13 cellular contexts compared by ENCODE assay signal in the genomic region with DNA sequence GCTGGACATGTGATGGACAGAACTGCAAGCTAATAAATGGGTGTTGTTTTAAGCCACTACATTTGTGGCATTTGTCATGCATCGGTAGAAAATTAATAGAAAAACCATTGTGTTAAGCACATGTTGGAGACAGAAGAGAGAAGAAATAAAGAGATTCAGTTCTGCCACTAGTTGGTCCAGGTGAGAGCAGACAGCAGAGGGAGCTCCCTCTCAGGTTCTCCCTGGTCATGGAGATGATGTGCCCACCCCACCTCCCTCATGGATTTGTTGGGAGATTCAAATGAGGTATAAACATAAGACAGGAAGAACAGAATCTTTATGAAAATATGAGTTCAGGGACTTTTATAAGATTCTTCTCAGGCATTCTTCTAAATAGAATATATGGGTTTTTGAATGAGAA. TPM values are rescaled to one million over a fixed set of nuclear protein-coding genes. Genes with fewer than 3 reads are reported as not detected.
DNase-seq lines count a peak whose midpoint lies in the region; ATAC-seq and TF ChIP-seq lines count a peak whose summit lies in the region.
"Had no signal": no experiment of that assay in that cellular context is flagged by ENCODE, and none has a peak within 500 bp of the region (broad histone marks: within the 10 kb centered on the region; RNA-seq: fewer than 3 reads in every experiment).

No MANE protein-coding gene starts in this region.

- H3K9me3 ChIP-seq in Panc1 (ENCODE audit: control insufficient read depth, insufficient read depth, low read depth, low read length), result no peaks in the 10 kb centered on the region
- peaks cover 0 to 14% (median 3%) of the 10 kb centered on the region in 12 donors for H3K9me3 ChIP-seq in heart left ventricle
- H3K9me3 ChIP-seq in neuronal stem cell (replicated peaks in 1 of 2; ENCODE audit: control insufficient read depth in 2 of 2, insufficient read depth in 1 of 2, low read depth in 1 of 2, low read length in 2 of 2), result peaks cover 0 to 2% of the 10 kb centered on the region in 2 donors

- H3K9ac ChIP-seq in neuronal stem cell (ENCODE audit: low read depth, low read length, poor library complexity), result no peak overlapping the region

- peaks cover 2% of the 10 kb centered on the region for H3K9me3 Mint-ChIP-seq in GM23338
- H3K9me3 Mint-ChIP-seq: memory B cell had no signal

- no peak overlapping the region for H3K4ac ChIP-seq in neuronal stem cell (ENCODE audit: low read length)

- 0 out of 2 replicates have a peak, but pooled peaks cover 3% of the 10 kb centered on the region for H3F3A ChIP-seq in GM23338 (replicated peaks; ENCODE audit: low read depth)

- no peak overlapping the region for H3K27ac ChIP-seq in GM23338 (ENCODE audit: low read depth)
- no peak overlapping the region for H3K27ac ChIP-seq in Panc1 (ENCODE audit: low read length)
- H3K27ac ChIP-seq in heart left ventricle, result no peak overlapping the region
- no peak overlapping the region for H3K27ac ChIP-seq in neuronal stem cell (replicated peaks; ENCODE audit: low read length)

- H3K36me3 ChIP-seq in GM23338 (ENCODE audit: insufficient read depth) (no peaks in the 10 kb centered on the region), Panc1 (ENCODE audit: control insufficient read depth, insufficient read depth, low read length) (no peaks in the 10 kb centered on the region), heart left ventricle (no peaks in the 10 kb centered on the region), neuronal stem cell (replicated peaks in 1 of 2; ENCODE audit: control insufficient read depth in 2 of 2, insufficient read depth in 2 of 2, low read length in 2 of 2) (no peaks in the 10 kb centered on the region)

- H2BK120ac ChIP-seq in neuronal stem cell (ENCODE audit: low read depth, low read length), result no peak overlapping the region

- no TSS peak for BruUV-seq in Panc1 (replicated peaks; lab: Mats Ljungman, UMichigan)

- POLR2A ChIA-PET in Panc1 (lab: Charles Lee), result interaction anchor here (0.6 kb wide), 1 partner anchor 308 kb away, joined by 3 read pairs; no protein-coding TSS in a partner anchor

- no peak overlapping the region for H3K23ac ChIP-seq in neuronal stem cell (ENCODE audit: low read depth, low read length, poor library complexity)

- DNase-seq in COLO668 (lab: John Stamatoyannopoulos, UW; ENCODE audit: unreplicated experiment) (peak; percentile 10), GM23338 (ENCODE audit: low spot score) (peak; percentile 73), Panc1 (ENCODE audit: low read depth, low spot score) (no peak), glomerular visceral epithelial cell (ENCODE audit: extremely low spot score) (peak; percentile 45), heart left ventricle (no peak), neuronal stem cell (ENCODE audit: low spot score) (no peak), NCI-H2227 treated with DMSO at 0.1 percent for 48 hours (lab: John Stamatoyannopoulos, UW) (no peak)
- DNase-seq in effector CD8-positive, alpha-beta T cell (lab: John Stamatoyannopoulos, UW), result no peak
- DNase-seq: activated effector memory CD4-positive, alpha-beta T cell treated with anti-CD3 and anti-CD28 coated beads, Interleukin-2, amount 50 U/mL, for 16 hours; GDM1; T-helper 9 cell had no signal

- H2BK12ac ChIP-seq in neuronal stem cell (ENCODE audit: low read length), result no peak overlapping the region

- H3K4me3 ChIP-seq in GM23338 (no peak overlapping the region), Panc1 (ENCODE audit: low read depth in 2 of 2, low read length in 2 of 2) (no peak overlapping the region), heart left ventricle (no peak overlapping the region), neuronal stem cell (ENCODE audit: low read length in 2 of 2) (no peak overlapping the region)

- no peaks in the 10 kb centered on the region for H4K20me1 ChIP-seq in GM23338 (replicated peaks; ENCODE audit: insufficient read depth)

- peaks cover 2% of the 10 kb centered on the region for H3K27me3 Mint-ChIP-seq in GM23338 (ENCODE audit: insufficient read depth, low read depth, poor library complexity)

- WGBS in heart left ventricle, 4 donors, result 63 to 76% (median 71%) methylated on average over 1 of the region's 1 CpG
- no CpG with 5 or more reads among the region's 1 CpG for WGBS in neuronal stem cell (ENCODE audit: extremely low coverage in 2 of 2, insufficient read length in 2 of 2, insufficient replicate concordance in 1 of 2), 2 donors

- no peaks in the 10 kb centered on the region for H3K36me3 Mint-ChIP-seq in GM23338 (ENCODE audit: low read depth)
- H3K36me3 Mint-ChIP-seq: memory B cell had no signal

- TF ChIP-seq CTCF in GM23338 (conservative IDR thresholded peaks at IDR 0.05; ENCODE audit: low read depth in 2 of 2) (peak; percentile 72 to 74), Panc1 (IDR thresholded peaks at IDR 0.05) (peak; percentile 62), heart left ventricle (IDR thresholded peaks at IDR 0.05) (no peak)

- H3K18ac ChIP-seq in neuronal stem cell (ENCODE audit: low read length), result no peak overlapping the region

- peaks cover 7% of the 10 kb centered on the region; the same call in 2 of the 3 replicates for H3K4me1 Mint-ChIP-seq in GM23338

- H2AFZ ChIP-seq in GM23338, result peak overlapping the region; percentile 0; the same call in 1 of the 2 replicates
- no peak overlapping the region for H2AFZ ChIP-seq in neuronal stem cell (ENCODE audit: low read length)

- H4K8ac ChIP-seq in neuronal stem cell (ENCODE audit: low read depth, low read length), result no peak overlapping the region

- intact Hi-C loops in Panc1 (cut with micrococcal nuclease; ENCODE audit: unreplicated experiment), result no loop called here
- intact Hi-C loops in heart left ventricle (cut with DNase I), result no loop called here

- no peak overlapping the region for H3K27ac Mint-ChIP-seq in GM23338
- H3K27ac Mint-ChIP-seq: memory B cell had no signal

- H2BK15ac ChIP-seq in neuronal stem cell (ENCODE audit: low read length), result no peak overlapping the region

- H3K79me2 ChIP-seq in GM23338 (replicated peaks; ENCODE audit: insufficient read depth), result no peaks in the 10 kb centered on the region

- no peak overlapping the region for H4K91ac ChIP-seq in neuronal stem cell (ENCODE audit: low read depth, low read length, poor library complexity)

- CTCF ChIA-PET in Panc1 (lab: Charles Lee), result no interaction called here

- H2BK5ac ChIP-seq in neuronal stem cell (ENCODE audit: low read length), result no peak overlapping the region

- no peaks in the 10 kb centered on the region for H3K9me2 ChIP-seq in GM23338 (ENCODE audit: insufficient read depth)

- 0 out of 2 replicates have a peak, but pooled peaks cover 3% of the 10 kb centered on the region for H3K27me3 ChIP-seq in GM23338 (ENCODE audit: insufficient read depth)
- H3K27me3 ChIP-seq in Panc1 (ENCODE audit: control insufficient read depth, insufficient read depth, low read length), result no peaks in the 10 kb centered on the region
- H3K27me3 ChIP-seq in heart left ventricle, result no peaks in the 10 kb centered on the region
- no peaks in the 10 kb centered on the region for H3K27me3 ChIP-seq in neuronal stem cell (ENCODE audit: control insufficient read depth in 3 of 3, insufficient read depth in 3 of 3, low read depth in 1 of 3, low read length in 3 of 3)

- no peak overlapping the region for H3K4me3 Mint-ChIP-seq in GM23338
- H3K4me3 Mint-ChIP-seq: memory B cell had no signal

- peak; percentile 82 for ATAC-seq in GM23338
- 0 out of 2 replicates have a peak, but pooled peaks have one; percentile 62 for ATAC-seq in Panc1
- no peak for ATAC-seq in heart left ventricle

- H3K4me2 ChIP-seq in GM23338 (no peak overlapping the region), neuronal stem cell (ENCODE audit: insufficient read depth, low read length, poor library complexity, severe bottlenecking) (no peak overlapping the region)

- peaks cover 13% of the 10 kb centered on the region for H3K4me1 ChIP-seq in GM23338 (ENCODE audit: insufficient read depth)
- no peaks in the 10 kb centered on the region for H3K4me1 ChIP-seq in Panc1 (ENCODE audit: control insufficient read depth, insufficient read depth, low read length)
- no peaks in the 10 kb centered on the region for H3K4me1 ChIP-seq in heart left ventricle
- H3K4me1 ChIP-seq in neuronal stem cell (ENCODE audit: control insufficient read depth in 2 of 2, insufficient read depth in 1 of 2, low read depth in 1 of 2, low read length in 2 of 2), result no peaks in the 10 kb centered on the region

- no peaks in the 10 kb centered on the region for H3K79me1 ChIP-seq in neuronal stem cell (ENCODE audit: low read depth, low read length)

- in situ Hi-C loops in Panc1 (cut with HindIII; ENCODE audit: low pct_unique_long_range_greater_than_20kb, low sequenced_read_pairs), result no loop called here

- no peak overlapping the region for H2AK5ac ChIP-seq in neuronal stem cell (ENCODE audit: low read depth, low read length)

- TF ChIP-seq POLR2A in heart left ventricle (IDR thresholded peaks at IDR 0.05), result no peak

- H3K14ac ChIP-seq in neuronal stem cell (ENCODE audit: low read length), result no peak overlapping the region

TF ChIP-seq in GM23338, 12 proteins besides CTCF, POLR2A, EP300 and RAD21 (continues in another document):
- TF ChIP-seq ZNF331 (CRISPR knock-in tag; IDR thresholded peaks at IDR 0.05; ENCODE audit: low read depth), result no peak
- TF ChIP-seq ETS1 (IDR thresholded peaks at IDR 0.05), result no peak
- no peak for TF ChIP-seq EZH2phosphoT487 (IDR thresholded peaks at IDR 0.05; ENCODE audit: unreplicated experiment)
- TF ChIP-seq ZNF114 (CRISPR knock-in tag; IDR thresholded peaks at IDR 0.05), result no peak

RNA-seq across cellular contexts. Expression of gene OCIAD2, which starts 36.8 kb away (rescaled TPM):
- 36.8 and 40.6 TPM in 2 replicates for total RNA-seq in GM23338 (2014; rRNA removed; shearing (Covaris generic))
- polyA plus RNA-seq in GM23338 (2016; fragmentation: Nextera tagmentation; extraction: Ambion mirVana), result 285 and 317 TPM in 2 replicates
- total RNA-seq in Panc1 (2021; ENCODE audit: unreplicated experiment), result 32.8 TPM
- 58.6 TPM for polyA plus RNA-seq in Panc1 (2012; ENCODE audit: insufficient read length)
- 10 to 100 TPM; 14.4 to 47.9 (median 22.7) TPM for total RNA-seq in heart left ventricle
- 10 to 100 TPM; 20.8 to 27.2 TPM for polyA plus RNA-seq in heart left ventricle
- polyA plus RNA-seq in neuronal stem cell (2013, experiment 1 of 2), result 76.7 TPM
- 77.3 TPM for polyA plus RNA-seq in neuronal stem cell (2013, experiment 2 of 2)

RNA-seq across cellular contexts. Expression of gene CWH43, which starts 42.7 kb away (rescaled TPM):
- total RNA-seq in GM23338 (2014; rRNA removed; shearing (Covaris generic)), result not detected in 2 replicates
- polyA plus RNA-seq in GM23338 (2016; fragmentation: Nextera tagmentation; extraction: Ambion mirVana), result not detected in 2 replicates
- not detected for total RNA-seq in Panc1 (2021; ENCODE audit: unreplicated experiment)
- polyA plus RNA-seq in Panc1 (2012; ENCODE audit: insufficient read length), result not detected
- not detected for total RNA-seq in heart left ventricle
- polyA plus RNA-seq in heart left ventricle, result not detected
- not detected for polyA plus RNA-seq in neuronal stem cell (2013, experiment 1 of 2)
- polyA plus RNA-seq in neuronal stem cell (2013, experiment 2 of 2), result not detected
- total RNA-seq: endothelial cell of umbilical vein had no signal
- polyA plus RNA-seq: endothelial cell of umbilical vein had no signal

Comparison
In these comparisons a context has a peak if more than half of its experiments do, and no peak if none do; other contexts are left out.
1. DNase-seq: peak in COLO668 (single experiment), GM23338 (single experiment) and glomerular visceral epithelial cell (single experiment); none in Panc1 (single experiment), heart left ventricle (0 of 5), neuronal stem cell (single experiment), NCI-H2227 treated with DMSO at 0.1 percent for 48 hours (single experiment) and effector CD8-positive, alpha-beta T cell (single experiment).
2. ATAC-seq: peak in GM23338 (single experiment) and Panc1 (single experiment); none in heart left ventricle (0 of 4).
3. CTCF ChIP-seq: peak in GM23338 (2 of 2) and Panc1 (single experiment); none in heart left ventricle (0 of 12).